In genomic region chr12:24407884-24408283, GRCh38 we compare ENCODE assay signal across 15 cellular contexts.
A peak's percentile ranks its signal among the peaks of the same experiment; 100 is the strongest.
DNase-seq lines count a peak whose midpoint lies in the region; ATAC-seq, FAIRE-seq and TF ChIP-seq lines count a peak whose summit lies in the region.
"Had no signal": no experiment of that assay in that cellular context is flagged by ENCODE, and none has a peak within 500 bp of the region (broad histone marks: within the 10 kb centered on the region; RNA-seq: fewer than 3 reads in every experiment).

No MANE protein-coding gene starts in this region.

- peak; percentile 44 for FAIRE-seq in GM12878 (lab: Jason Lieb, UNC)
- FAIRE-seq: GM18507, H1 had no signal

- TF ChIP-seq EP300 in GM12878 (IDR thresholded peaks at IDR 0.05; ENCODE audit: borderline replicate concordance in 1 of 2, control insufficient read depth in 1 of 2, low read depth in 2 of 2, low read length in 2 of 2): no peak

- POLR2A ChIA-PET in GM12878 (lab: Charles Lee): no interaction called here

- no peaks in the 10 kb centered on the region for H3K9me3 Mint-ChIP-seq in natural killer cell
- H3K9me3 Mint-ChIP-seq in natural killer cell treated with Interleukin-12 subunit alpha and Interleukin-12 subunit beta and Interleukin-15 and Interleukin-18, amount 100 ng/mL, for 72 hours: no peaks in the 10 kb centered on the region
- H3K9me3 Mint-ChIP-seq: IgD-negative memory B cell had no signal

- no peaks in the 10 kb centered on the region for H3K27me3 Mint-ChIP-seq in natural killer cell (ENCODE audit: low read depth in 2 of 2)
- H3K27me3 Mint-ChIP-seq in natural killer cell treated with Interleukin-12 subunit alpha and Interleukin-12 subunit beta and Interleukin-15 and Interleukin-18, amount 100 ng/mL, for 72 hours: no peaks in the 10 kb centered on the region
- H3K27me3 Mint-ChIP-seq: IgD-negative memory B cell had no signal

- H3K27me3 ChIP-seq in Loucy (ENCODE audit: insufficient read depth, low read length, poor library complexity, severe bottlenecking) (no peaks in the 10 kb centered on the region), GM12878 (replicated peaks in 1 of 2; ENCODE audit: control insufficient read depth in 2 of 2, insufficient read depth in 2 of 2, low read length in 1 of 2) (no peaks in the 10 kb centered on the region; a peak in 1 of 4 replicates), ascending aorta (no peaks in the 10 kb centered on the region)

- TF ChIP-seq CTCF in natural killer cell (IDR thresholded peaks at IDR 0.05) (no peak), Loucy (conservative IDR thresholded peaks at IDR 0.05; ENCODE audit: low read length) (no peak), GM12878 (IDR thresholded peaks at IDR 0.05 in 2 of 3, conservative IDR thresholded peaks at IDR 0.05 in 1 of 3; ENCODE audit: control insufficient read depth in 2 of 3, extremely low read depth in 1 of 3, insufficient read depth in 1 of 3, low read depth in 3 of 3, low read length in 3 of 3) (no peak), ascending aorta (IDR thresholded peaks at IDR 0.05) (no peak)

- peaks cover 37 to 41% of the 10 kb centered on the region in 2 donors for H3K4me1 Mint-ChIP-seq in natural killer cell
- peaks cover 28 to 38% of the 10 kb centered on the region in 2 donors for H3K4me1 Mint-ChIP-seq in natural killer cell treated with Interleukin-12 subunit alpha and Interleukin-12 subunit beta and Interleukin-15 and Interleukin-18, amount 100 ng/mL, for 72 hours (ENCODE audit: low read depth in 2 of 2)

- no TSS peak for BruUV-seq in GM12878 (replicated peaks; lab: Mats Ljungman, UMichigan)

- CTCF ChIA-PET in GM12878 (lab: Yijun Ruan, JAX): no interaction called here

- TF ChIP-seq RAD21 in GM12878 (IDR thresholded peaks at IDR 0.05; ENCODE audit: insufficient read depth, low read depth, low read length): no peak

- 42% methylated on average over 7 of the region's 7 CpGs for WGBS in GM12878 (ENCODE audit: insufficient coverage, insufficient replicate concordance, low lambda C conversion rate, missing lambda C conversion rate)

- H3K79me2 ChIP-seq in Loucy (ENCODE audit: insufficient read depth, low read length) (0 out of 2 replicates have a peak, but pooled peaks cover 6% of the 10 kb centered on the region), GM12878 (ENCODE audit: control insufficient read depth, insufficient read depth, low read length) (no peaks in the 10 kb centered on the region)

- peak overlapping the region in 1 of 2 donors; percentile 20 for H3K27ac Mint-ChIP-seq in natural killer cell
- peak overlapping the region in 1 of 2 donors; percentile 9 for H3K27ac Mint-ChIP-seq in natural killer cell treated with Interleukin-12 subunit alpha and Interleukin-12 subunit beta and Interleukin-15 and Interleukin-18, amount 100 ng/mL, for 72 hours
- H3K27ac Mint-ChIP-seq: CD14-positive monocyte; CD8-positive, alpha-beta memory T cell; IgD-negative memory B cell had no signal

- H3K4me1 ChIP-seq in Loucy (ENCODE audit: insufficient read depth, low read length, poor library complexity, severe bottlenecking): peaks cover 72% of the 10 kb centered on the region
- no peaks in the 10 kb centered on the region for H3K4me1 ChIP-seq in GM12878 (ENCODE audit: control insufficient read depth, insufficient read depth, low read length)
- no peaks in the 10 kb centered on the region for H3K4me1 ChIP-seq in ascending aorta
- H3K4me1 ChIP-seq: HAP-1 had no signal

- H3K27ac ChIP-seq in GM12878 (ENCODE audit: control insufficient read depth, insufficient read depth): no peak overlapping the region
- no peak overlapping the region for H3K27ac ChIP-seq in ascending aorta

- SMC1A ChIA-PET in GM12878 (lab: Charles Lee; ENCODE audit: uncharacterized antibody, unreplicated experiment): no interaction called here

- TF ChIP-seq POLR2A in GM12878 (IDR thresholded peaks at IDR 0.05; ENCODE audit: low read depth, low read length): no peak

- H3K9me3 ChIP-seq in Loucy (ENCODE audit: insufficient read depth, low read depth, low read length): no peaks in the 10 kb centered on the region
- H3K9me3 ChIP-seq in GM12878 (replicated peaks; ENCODE audit: control insufficient read depth, insufficient read depth, low read length): no peaks in the 10 kb centered on the region
- no peaks in the 10 kb centered on the region for H3K9me3 ChIP-seq in ascending aorta
- H3K9me3 ChIP-seq: HAP-1 had no signal

- H3F3A ChIP-seq in Loucy (ENCODE audit: low read depth): peaks cover 5% of the 10 kb centered on the region; the same call in 1 of the 2 replicates

- intact Hi-C loops in natural killer cell (cut with micrococcal nuclease): no loop called here
- intact Hi-C loops in GM12878 (cut with micrococcal nuclease; ENCODE audit: unreplicated experiment): no loop called here
- intact Hi-C loops in ascending aorta (cut with DNase I): no loop called here

- H3K9ac ChIP-seq in Loucy (ENCODE audit: low read depth, low read length, poor library complexity, severe bottlenecking) (peak overlapping the region; percentile 54), GM12878 (ENCODE audit: control insufficient read depth, insufficient read depth, low read length) (no peak overlapping the region)

- H4K20me1 ChIP-seq in Loucy (ENCODE audit: insufficient read depth, low read length, poor library complexity, severe bottlenecking) (no peaks in the 10 kb centered on the region), GM12878 (ENCODE audit: control insufficient read depth, insufficient read depth) (no peaks in the 10 kb centered on the region)

- RAD21 ChIA-PET in GM12878 (lab: Charles Lee; ENCODE audit: unreplicated experiment): no interaction called here

- H3K4me2 ChIP-seq in Loucy (ENCODE audit: low read depth, low read length, poor library complexity, severe bottlenecking) (peak overlapping the region; percentile 83), GM12878 (ENCODE audit: control insufficient read depth, insufficient read depth) (no peak overlapping the region)

- H3K4me3 Mint-ChIP-seq in natural killer cell: peak overlapping the region; percentile 38
- no peak overlapping the region for H3K4me3 Mint-ChIP-seq in natural killer cell treated with Interleukin-12 subunit alpha and Interleukin-12 subunit beta and Interleukin-15 and Interleukin-18, amount 100 ng/mL, for 72 hours
- H3K4me3 Mint-ChIP-seq: CD14-positive monocyte; CD8-positive, alpha-beta memory T cell had no signal

- H3K4me3 ChIP-seq in Loucy (ENCODE audit: low read length, poor library complexity, severe bottlenecking) (peak overlapping the region; percentile 60), GM12878 (no peak overlapping the region), ascending aorta (no peak overlapping the region)
- H3K4me3 ChIP-seq: HAP-1 had no signal

- no peaks in the 10 kb centered on the region for H3K9me2 ChIP-seq in Loucy (replicated peaks; ENCODE audit: low read depth, low read length)

- no peak for ATAC-seq in natural killer cell
- no peak for ATAC-seq in natural killer cell treated with Interleukin-12 subunit alpha and Interleukin-12 subunit beta and Interleukin-15 and Interleukin-18, amount 100 ng/mL, for 72 hours
- ATAC-seq in GM12878: no peak

- H3K36me3 ChIP-seq in Loucy (ENCODE audit: insufficient read depth, low read length) (no peaks in the 10 kb centered on the region; the same call in 1 of the 2 replicates), GM12878 (ENCODE audit: control insufficient read depth in 2 of 2, insufficient read depth in 2 of 2, low read length in 1 of 2) (no peaks in the 10 kb centered on the region), ascending aorta (peaks cover 2 to 5% of the 10 kb centered on the region in 2 donors)
- H3K36me3 ChIP-seq: HAP-1 had no signal

- DNase-seq in natural killer cell (no peak), GM12878 (ENCODE audit: low read depth, low spot score) (no peak), ascending aorta (ENCODE audit: low spot score in 2 of 2) (no peak), activated T-cell treated with anti-CD3 and anti-CD28 coated beads for 4 hours (no peak)
- no peak for DNase-seq in natural killer cell treated with Interleukin-12 subunit alpha and Interleukin-12 subunit beta and Interleukin-15 and Interleukin-18, amount 100 ng/mL, for 72 hours (ENCODE audit: low spot score)
- no peak for DNase-seq in NK-92 treated with Interleukin-12 subunit alpha and Interleukin-12 subunit beta, amount 100 ng/mL, for 24 hours (lab: John Stamatoyannopoulos, UW)
- DNase-seq: ACHN; CD8-positive, alpha-beta memory T cell; DMS53 had no signal

- in situ Hi-C loops in GM12878 (cut with MboI): no loop called here

- no peaks in the 10 kb centered on the region for H3K36me3 Mint-ChIP-seq in natural killer cell
- no peaks in the 10 kb centered on the region for H3K36me3 Mint-ChIP-seq in natural killer cell treated with Interleukin-12 subunit alpha and Interleukin-12 subunit beta and Interleukin-15 and Interleukin-18, amount 100 ng/mL, for 72 hours
- H3K36me3 Mint-ChIP-seq: CD14-positive monocyte; CD8-positive, alpha-beta memory T cell had no signal

- no peak overlapping the region for H2AFZ ChIP-seq in Loucy (ENCODE audit: low read length)
- H2AFZ ChIP-seq in GM12878 (ENCODE audit: control insufficient read depth, low read depth, low read length): no peak overlapping the region

TF ChIP-seq in GM12878, 131 proteins besides CTCF, POLR2A, EP300 and RAD21 (continues in another document):
- TF ChIP-seq ZSCAN29 (IDR thresholded peaks at IDR 0.05): no peak
- no peak for TF ChIP-seq BRCA1 (IDR thresholded peaks at IDR 0.05; ENCODE audit: low read depth, low read length)
- TF ChIP-seq E4F1 (IDR thresholded peaks at IDR 0.05; ENCODE audit: borderline replicate concordance, partially characterized antibody): no peak
